ENCODE assay signal across 16 cellular contexts in the genomic region with DNA sequence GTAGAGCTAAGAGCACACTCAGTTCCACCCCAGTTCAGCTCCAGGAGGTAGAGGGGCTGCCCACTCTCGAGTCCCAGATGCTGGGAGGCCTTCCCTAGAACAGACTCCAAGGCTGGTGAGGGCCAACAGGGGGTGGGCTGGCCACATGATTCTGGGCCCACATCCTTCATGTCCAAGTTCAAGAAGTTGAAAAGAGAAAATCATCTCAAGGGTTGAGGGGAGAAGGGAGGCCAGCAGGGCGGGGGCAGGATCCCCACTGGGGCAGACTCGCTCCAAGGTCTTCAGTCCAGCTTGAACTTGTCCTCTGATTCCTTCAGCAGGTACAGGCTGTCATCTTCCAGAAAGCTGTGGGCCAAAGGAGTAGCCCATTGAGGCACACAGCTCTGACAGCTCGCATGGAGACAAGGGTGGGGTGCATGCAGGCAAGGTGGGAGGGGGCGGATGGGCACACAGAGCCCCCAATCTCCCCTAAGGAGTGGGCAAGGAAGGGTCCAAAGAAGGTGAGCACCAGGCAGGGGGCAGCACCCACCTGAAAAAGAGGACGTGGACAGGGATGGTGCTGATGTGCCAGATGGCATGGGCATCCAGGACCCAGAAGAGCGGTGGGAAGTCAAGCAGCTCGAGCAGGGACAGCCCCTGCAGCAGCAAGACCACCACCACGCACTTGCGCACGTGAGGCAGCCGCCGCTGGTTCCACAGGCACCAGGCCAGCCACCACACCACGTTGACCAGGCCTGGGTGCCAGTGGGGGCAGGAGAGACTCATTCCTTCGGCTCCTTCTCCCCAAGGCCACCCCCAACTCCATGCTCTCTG. TPM values are rescaled to one million over a fixed set of nuclear protein-coding genes. Genes with fewer than 3 reads are reported as not detected.
DNase-seq lines count a peak whose midpoint lies in the region; ATAC-seq, FAIRE-seq and TF ChIP-seq lines count a peak whose summit lies in the region.
"Had no signal": no experiment of that assay in that cellular context is flagged by ENCODE, and none has a peak within 500 bp of the region (broad histone marks: within the 10 kb centered on the region; RNA-seq: fewer than 3 reads in every experiment).

No MANE protein-coding gene starts in this region.

- TF ChIP-seq POLR2A in HepG2 (IDR thresholded peaks at IDR 0.05; ENCODE audit: insufficient read depth in 1 of 2, low read depth in 2 of 2, low read length in 2 of 2), result no peak

- BruUV-seq in HepG2 (replicated peaks; lab: Mats Ljungman, UMichigan), result no TSS peak

- H2AFZ ChIP-seq in SK-N-SH (ENCODE audit: low read depth) (no peak overlapping the region), HepG2 (ENCODE audit: low read length) (no peak overlapping the region)

- CTCF ChIA-PET in SK-N-SH (lab: Yijun Ruan, JAX), result interaction anchor here (0.7 to 15.8 kb wide), 11 partner anchors 8 to 59 kb away, joined by 3 to 279 read pairs (median 9); a partner anchor contains a TSS
- CTCF ChIA-PET in HepG2 (lab: Yijun Ruan, JAX; ENCODE audit: low intra/inter-chr PET ratio, low total read pairs), result interaction anchor here (1.2 to 8.5 kb wide), 6 partner anchors 38 to 125 kb away, joined by 4 to 136 read pairs (median 9); a partner anchor contains a TSS

- intact Hi-C loops in HepG2 (cut with micrococcal nuclease; ENCODE audit: unreplicated experiment) (loop anchor here (1.0 to 5.0 kb wide), 2 partner anchors 46 to 80 kb away; no protein-coding TSS in a partner anchor), tibial artery (cut with DNase I; ENCODE audit: low total_unique reads) (loop anchor here (5.0 kb wide), 1 partner anchor 35 kb away; a partner anchor contains a TSS)

- TF ChIP-seq RAD21 in SK-N-SH (IDR thresholded peaks at IDR 0.05; ENCODE audit: low read length), result no peak
- TF ChIP-seq RAD21 in HepG2 (CRISPR knock-in tag; IDR thresholded peaks at IDR 0.05), result no peak

- H3F3A ChIP-seq in SK-N-SH (replicated peaks; ENCODE audit: insufficient read depth), result no peaks in the 10 kb centered on the region

- H3K27me3 ChIP-seq in SK-N-SH (ENCODE audit: insufficient read depth) (no peaks in the 10 kb centered on the region), WERI-Rb-1 (ENCODE audit: insufficient read depth, low read depth, severe bottlenecking) (no peaks in the 10 kb centered on the region), HepG2 (ENCODE audit: control insufficient read depth in 1 of 2, insufficient read depth in 2 of 2, low read length in 2 of 2) (peaks cover 6 to 29% of the 10 kb centered on the region in 2 experiments; a peak in 4 of 5 replicates), tibial artery (no peaks in the 10 kb centered on the region)
- H3K27me3 ChIP-seq: testis had no signal

- H3K4me3 ChIP-seq in SK-N-SH (ENCODE audit: low read depth in 2 of 2, low read length in 1 of 2), result no peak overlapping the region
- no peak overlapping the region for H3K4me3 ChIP-seq in WERI-Rb-1 (ENCODE audit: low read depth, low read length)
- H3K4me3 ChIP-seq in HepG2 (replicated peaks in 1 of 3; ENCODE audit: insufficient read depth in 1 of 3, low read depth in 2 of 3, low read length in 3 of 3), result peak overlapping the region in 1 of 3 experiments; percentile 69; a peak in 1 of 6 replicates
- no peak overlapping the region for H3K4me3 ChIP-seq in tibial artery
- H3K4me3 ChIP-seq: adrenal gland, coronary artery, lower lobe of right lung, testis had no signal

- ATAC-seq in SK-N-SH treated with all-trans-retinoic acid at 6 μM for 48 hours (no peak), HepG2 (no peak; the same call in 2 of the 3 replicates)
- ATAC-seq: lower lobe of right lung, sciatic nerve had no signal

- no peak overlapping the region for H3K27ac ChIP-seq in SK-N-SH (ENCODE audit: low read depth in 2 of 2, low read length in 1 of 2)
- H3K27ac ChIP-seq in WERI-Rb-1, result peak overlapping the region; percentile 41
- H3K27ac ChIP-seq in HepG2 (ENCODE audit: extremely low read length, insufficient read depth, low read length), result no peak overlapping the region
- peak overlapping the region; percentile 39 to 51 for H3K27ac ChIP-seq in tibial artery
- H3K27ac ChIP-seq: adrenal gland, coronary artery, lower lobe of right lung, testis had no signal

- POLR2A ChIA-PET in SK-N-SH (lab: Yijun Ruan, JAX), result interaction anchor here (0.7 kb wide), 1 partner anchor 15 kb away, joined by 3 read pairs; a partner anchor contains a TSS
- POLR2A ChIA-PET in HepG2 (lab: Yijun Ruan, JAX), result interaction anchor here (0.9 to 9.4 kb wide), 9 partner anchors 15 to 64 kb away, joined by 3 to 96 read pairs (median 9); a partner anchor contains a TSS

- H4K20me1 ChIP-seq in SK-N-SH (ENCODE audit: insufficient read depth), result no peaks in the 10 kb centered on the region
- no peaks in the 10 kb centered on the region for H4K20me1 ChIP-seq in HepG2 (ENCODE audit: insufficient read depth, low read length)

- H3K9ac ChIP-seq in SK-N-SH (no peak overlapping the region), HepG2 (ENCODE audit: insufficient read depth, low read depth, low read length) (no peak overlapping the region)

- no peak for DNase-seq in SK-N-SH
- no peak for DNase-seq in WERI-Rb-1
- no peak for DNase-seq in HepG2 (ENCODE audit: low spot score)
- no peak for DNase-seq in tibial artery
- no peak for DNase-seq in G401 (ENCODE audit: low spot score)
- DNase-seq in NOMO-1 treated with dmso at 0.1 percent for 144 hours (lab: John Stamatoyannopoulos, UW; ENCODE audit: unreplicated experiment), result no peak
- no peak for DNase-seq in NCI-H2107 treated with DMSO at 0.1 percent for 48 hours (lab: John Stamatoyannopoulos, UW; ENCODE audit: unreplicated experiment)
- DNase-seq: DMS79 treated with DMSO at 0.1 percent for 48 hours, lower lobe of right lung, NCI-H2107 had no signal

- WGBS in SK-N-SH (ENCODE audit: low lambda C conversion rate), result 75% methylated on average over 10 of the region's 15 CpGs
- 88% methylated on average over 9 of the region's 15 CpGs for WGBS in HepG2 (ENCODE audit: low lambda C conversion rate)

- H3K9me2 ChIP-seq in SK-N-SH, result no peaks in the 10 kb centered on the region

- TF ChIP-seq EP300 in SK-N-SH (IDR thresholded peaks at IDR 0.05; ENCODE audit: borderline replicate concordance in 1 of 2, low read depth in 1 of 2, low read length in 1 of 2) (no peak), HepG2 (IDR thresholded peaks at IDR 0.05; ENCODE audit: low read depth in 2 of 2, low read length in 2 of 2) (no peak), HepG2 (CRISPR knock-in tag; IDR thresholded peaks at IDR 0.05; ENCODE audit: borderline replicate concordance) (no peak)

- H3K79me2 ChIP-seq in SK-N-SH (ENCODE audit: insufficient read depth) (no peaks in the 10 kb centered on the region), HepG2 (ENCODE audit: insufficient read depth, low read length) (no peaks in the 10 kb centered on the region)

- H3K9me3 ChIP-seq in SK-N-SH (no peaks in the 10 kb centered on the region), WERI-Rb-1 (ENCODE audit: severe bottlenecking) (no peaks in the 10 kb centered on the region), HepG2 (ENCODE audit: low read length) (no peaks in the 10 kb centered on the region), tibial artery (no peaks in the 10 kb centered on the region)
- H3K9me3 ChIP-seq: adrenal gland, lower lobe of right lung, testis had no signal

- H3K36me3 ChIP-seq in SK-N-SH (replicated peaks in 1 of 2; ENCODE audit: control insufficient read depth in 1 of 2, insufficient read depth in 2 of 2, low read length in 1 of 2), result no peaks in the 10 kb centered on the region
- H3K36me3 ChIP-seq in WERI-Rb-1, result peaks cover 4% of the 10 kb centered on the region; the same call in 1 of the 2 replicates
- no peaks in the 10 kb centered on the region for H3K36me3 ChIP-seq in HepG2 (replicated peaks in 1 of 2; ENCODE audit: control insufficient read depth in 1 of 2, insufficient read depth in 2 of 2, low read length in 2 of 2)
- H3K36me3 ChIP-seq in tibial artery, result no peaks in the 10 kb centered on the region
- H3K36me3 ChIP-seq: adrenal gland, lower lobe of right lung had no signal

- no peak for FAIRE-seq in HepG2 (lab: Jason Lieb, UNC)
- FAIRE-seq: frontal cortex had no signal

- peaks cover 0 to 2% of the 10 kb centered on the region in 2 experiments; a peak in 1 of 4 replicates for H3K4me1 ChIP-seq in SK-N-SH (ENCODE audit: control insufficient read depth in 1 of 2, insufficient read depth in 2 of 2, low read depth in 1 of 2, low read length in 1 of 2)
- H3K4me1 ChIP-seq in HepG2 (ENCODE audit: insufficient read depth, low read length), result peaks cover 80% of the 10 kb centered on the region
- peaks cover 10 to 67% (median 58%) of the 10 kb centered on the region in 4 donors for H3K4me1 ChIP-seq in tibial artery

- H3K4me2 ChIP-seq in SK-N-SH, result no peak overlapping the region
- peak overlapping the region; percentile 95 for H3K4me2 ChIP-seq in HepG2 (ENCODE audit: low read depth, low read length)

- in situ Hi-C loops in HepG2 (cut with HindIII; ENCODE audit: extremely low pct_ligation_motif_present, low pct_unique_long_range_greater_than_20kb), result loop anchor here (5.0 kb wide), 2 partner anchors 50 to 80 kb away; no protein-coding TSS in a partner anchor
- in situ Hi-C loops in G401 (cut with HindIII; ENCODE audit: low sequenced_read_pairs), result no loop called here

- TF ChIP-seq CTCF in SK-N-SH (IDR thresholded peaks at IDR 0.05), result peak; percentile 5; the same call in 1 of the 2 replicates
- 0 out of 2 replicates have a peak, but pooled peaks have one; percentile 15 for TF ChIP-seq CTCF in WERI-Rb-1 (IDR thresholded peaks at IDR 0.05; ENCODE audit: low read depth, low read length)
- TF ChIP-seq CTCF in HepG2 (CRISPR knock-in tag; IDR thresholded peaks at IDR 0.05), result peak; percentile 14; the same call in 1 of the 2 replicates
- no peak for TF ChIP-seq CTCF in tibial artery (IDR thresholded peaks at IDR 0.05)

RNA-seq across cellular contexts. Expression of a gene that starts 4.5 kb away (rescaled TPM):
- polyA plus RNA-seq in SK-N-SH (2012; rRNA removed) (0.05 and 0.07 TPM in 2 replicates), HepG2 (2011; rRNA removed) (0.22 and 0.25 TPM in 2 replicates)
- polyA plus RNA-seq in SK-N-SH (2012; cell fraction: cytosol; rRNA removed), result 0.03 and 0.07 TPM in 2 replicates
- polyA plus RNA-seq in SK-N-SH (2012; cell fraction: nucleus; rRNA removed), result 0.07 and 0.21 TPM in 2 replicates
- not detected in 2 replicates for total RNA-seq in HepG2 (2016; rRNA removed; fragmentation: Illumina TruSeq; extraction: Trizol)
- total RNA-seq in HepG2 (2016; cell fraction: cytosol; rRNA removed; fragmentation: Illumina TruSeq; extraction: Trizol; ENCODE audit: low read depth), result not detected in 2 replicates
- not detected in 2 replicates for total RNA-seq in HepG2 (2016; cell fraction: insoluble cytoplasmic fraction; rRNA removed; fragmentation: Illumina TruSeq; extraction: Trizol)
- 0.17 TPM in 1 of 2 replicates, not detected in the other for total RNA-seq in HepG2 (2016; cell fraction: membrane; rRNA removed; fragmentation: Illumina TruSeq; extraction: Trizol)
- total RNA-seq in HepG2 (2016; cell fraction: nucleus; rRNA removed; fragmentation: Illumina TruSeq; extraction: Trizol), result not detected in 2 replicates
- polyA plus RNA-seq in HepG2 (2011; cell fraction: cytosol; rRNA removed), result 0.08 and 0.13 TPM in 2 replicates
- 0.56 and 0.71 TPM in 2 replicates for polyA plus RNA-seq in HepG2 (2011; cell fraction: nucleus; rRNA removed)
- 0.31 TPM in 1 of 2 replicates, not detected in the other for polyA plus RNA-seq in HepG2 (2012)
- 0.11 TPM in 1 of 2 replicates, not detected in the other for polyA plus RNA-seq in HepG2 (2016; cell fraction: cytosol; fragmentation: Illumina TruSeq; extraction: Trizol; ENCODE audit: low read depth)
- not detected in 2 replicates for polyA plus RNA-seq in HepG2 (2016; cell fraction: insoluble cytoplasmic fraction; fragmentation: Illumina TruSeq; extraction: Trizol; ENCODE audit: low read depth)
- 0.15 TPM in 1 of 2 replicates, not detected in the other for polyA plus RNA-seq in HepG2 (2016; cell fraction: membrane; fragmentation: Illumina TruSeq; extraction: Trizol; ENCODE audit: low read depth)
- polyA plus RNA-seq in HepG2 (2016; cell fraction: nucleus; fragmentation: Illumina TruSeq; extraction: Trizol; ENCODE audit: insufficient read depth, low read depth), result not detected in 2 replicates
- polyA minus RNA-seq in HepG2 (2011; rRNA and poly(A)+ RNA removed; ENCODE audit: low replicate concordance), result not detected in 2 replicates
- polyA minus RNA-seq in HepG2 (2011; cell fraction: cytosol; rRNA and poly(A)+ RNA removed), result not detected in 2 replicates
- not detected in 2 replicates for polyA minus RNA-seq in HepG2 (2011; cell fraction: nucleus; rRNA and poly(A)+ RNA removed)
- not detected in 2 replicates for total RNA-seq in G401 (2014; rRNA removed; shearing (Covaris generic))

RNA-seq across cellular contexts. Expression of a gene that starts 7.6 kb away (rescaled TPM):
- 0.43 and 0.67 TPM in 2 replicates for polyA plus RNA-seq in SK-N-SH (2012; rRNA removed)
- 0.08 and 0.13 TPM in 2 replicates for polyA plus RNA-seq in SK-N-SH (2012; cell fraction: cytosol; rRNA removed)
- 3.6 and 4.0 TPM in 2 replicates for polyA plus RNA-seq in SK-N-SH (2012; cell fraction: nucleus; rRNA removed)
- 0.14 and 0.24 TPM in 2 replicates for total RNA-seq in HepG2 (2016; rRNA removed; fragmentation: Illumina TruSeq; extraction: Trizol)
- total RNA-seq in HepG2 (2016; cell fraction: cytosol; rRNA removed; fragmentation: Illumina TruSeq; extraction: Trizol; ENCODE audit: low read depth), result not detected in 2 replicates
- 0.26 TPM in 1 of 2 replicates, not detected in the other for total RNA-seq in HepG2 (2016; cell fraction: insoluble cytoplasmic fraction; rRNA removed; fragmentation: Illumina TruSeq; extraction: Trizol)
- 0.06 TPM in 1 of 2 replicates, not detected in the other for total RNA-seq in HepG2 (2016; cell fraction: membrane; rRNA removed; fragmentation: Illumina TruSeq; extraction: Trizol)
- total RNA-seq in HepG2 (2016; cell fraction: nucleus; rRNA removed; fragmentation: Illumina TruSeq; extraction: Trizol), result 0.56 and 0.84 TPM in 2 replicates
- polyA plus RNA-seq in HepG2 (2011; rRNA removed), result 0.65 and 0.84 TPM in 2 replicates
- 0.15 and 0.35 TPM in 2 replicates for polyA plus RNA-seq in HepG2 (2011; cell fraction: cytosol; rRNA removed)
- polyA plus RNA-seq in HepG2 (2011; cell fraction: nucleus; rRNA removed), result 6.0 and 8.8 TPM in 2 replicates
- polyA plus RNA-seq in HepG2 (2012), result 0.43 and 2.1 TPM in 2 replicates
- not detected in 2 replicates for polyA plus RNA-seq in HepG2 (2016; cell fraction: cytosol; fragmentation: Illumina TruSeq; extraction: Trizol; ENCODE audit: low read depth)
- polyA plus RNA-seq in HepG2 (2016; cell fraction: insoluble cytoplasmic fraction; fragmentation: Illumina TruSeq; extraction: Trizol; ENCODE audit: low read depth), result 0.19 TPM in 1 of 2 replicates, not detected in the other
- polyA plus RNA-seq in HepG2 (2016; cell fraction: membrane; fragmentation: Illumina TruSeq; extraction: Trizol; ENCODE audit: low read depth), result not detected in 2 replicates
- polyA plus RNA-seq in HepG2 (2016; cell fraction: nucleus; fragmentation: Illumina TruSeq; extraction: Trizol; ENCODE audit: insufficient read depth, low read depth), result 0.51 and 0.85 TPM in 2 replicates
- polyA minus RNA-seq in HepG2 (2011; rRNA and poly(A)+ RNA removed; ENCODE audit: low replicate concordance), result 2.2 and 2.6 TPM in 2 replicates
- not detected in 2 replicates for polyA minus RNA-seq in HepG2 (2011; cell fraction: cytosol; rRNA and poly(A)+ RNA removed)
- polyA minus RNA-seq in HepG2 (2011; cell fraction: nucleus; rRNA and poly(A)+ RNA removed), result 3.0 and 4.0 TPM in 2 replicates
- total RNA-seq in G401 (2014; rRNA removed; shearing (Covaris generic)), result 0.43 and 0.44 TPM in 2 replicates

RNA-seq across cellular contexts. Expression of a gene that starts 15.1 kb away (rescaled TPM):
- 20.9 and 25.8 TPM in 2 replicates for polyA plus RNA-seq in SK-N-SH (2012; rRNA removed)
- polyA plus RNA-seq in SK-N-SH (2012; cell fraction: cytosol; rRNA removed), result 8.3 and 12.5 TPM in 2 replicates
- polyA plus RNA-seq in SK-N-SH (2012; cell fraction: nucleus; rRNA removed), result 83.8 and 86.4 TPM in 2 replicates
- total RNA-seq in HepG2 (2016; rRNA removed; fragmentation: Illumina TruSeq; extraction: Trizol), result 5.1 and 11.9 TPM in 2 replicates
- total RNA-seq in HepG2 (2016; cell fraction: cytosol; rRNA removed; fragmentation: Illumina TruSeq; extraction: Trizol; ENCODE audit: low read depth), result 1.1 and 1.5 TPM in 2 replicates
- total RNA-seq in HepG2 (2016; cell fraction: insoluble cytoplasmic fraction; rRNA removed; fragmentation: Illumina TruSeq; extraction: Trizol), result 3.5 and 11.4 TPM in 2 replicates
- 3.2 and 3.3 TPM in 2 replicates for total RNA-seq in HepG2 (2016; cell fraction: membrane; rRNA removed; fragmentation: Illumina TruSeq; extraction: Trizol)
- total RNA-seq in HepG2 (2016; cell fraction: nucleus; rRNA removed; fragmentation: Illumina TruSeq; extraction: Trizol), result 11.6 and 12.8 TPM in 2 replicates
- 14.6 and 21.2 TPM in 2 replicates for polyA plus RNA-seq in HepG2 (2011; rRNA removed)
- polyA plus RNA-seq in HepG2 (2011; cell fraction: cytosol; rRNA removed), result 9.7 and 10.8 TPM in 2 replicates
- 53.0 and 67.8 TPM in 2 replicates for polyA plus RNA-seq in HepG2 (2011; cell fraction: nucleus; rRNA removed)
- polyA plus RNA-seq in HepG2 (2012), result 9.1 and 10.3 TPM in 2 replicates
- polyA plus RNA-seq in HepG2 (2016; cell fraction: cytosol; fragmentation: Illumina TruSeq; extraction: Trizol; ENCODE audit: low read depth), result 0.93 and 0.97 TPM in 2 replicates
- polyA plus RNA-seq in HepG2 (2016; cell fraction: insoluble cytoplasmic fraction; fragmentation: Illumina TruSeq; extraction: Trizol; ENCODE audit: low read depth), result 4.1 and 5.4 TPM in 2 replicates
- polyA plus RNA-seq in HepG2 (2016; cell fraction: membrane; fragmentation: Illumina TruSeq; extraction: Trizol; ENCODE audit: low read depth), result 2.1 and 2.4 TPM in 2 replicates
- polyA plus RNA-seq in HepG2 (2016; cell fraction: nucleus; fragmentation: Illumina TruSeq; extraction: Trizol; ENCODE audit: insufficient read depth, low read depth), result 23.4 and 28.3 TPM in 2 replicates
- 12.0 and 44.9 TPM in 2 replicates for polyA minus RNA-seq in HepG2 (2011; rRNA and poly(A)+ RNA removed; ENCODE audit: low replicate concordance)
- 5.6 and 8.2 TPM in 2 replicates for polyA minus RNA-seq in HepG2 (2011; cell fraction: cytosol; rRNA and poly(A)+ RNA removed)
- polyA minus RNA-seq in HepG2 (2011; cell fraction: nucleus; rRNA and poly(A)+ RNA removed), result 8.2 and 9.7 TPM in 2 replicates
- total RNA-seq in G401 (2014; rRNA removed; shearing (Covaris generic)), result 10.3 and 13.5 TPM in 2 replicates

RNA-seq across cellular contexts. Expression of a gene that starts 27.1 kb away (rescaled TPM):
- 1.9 and 2.6 TPM in 2 replicates for polyA plus RNA-seq in SK-N-SH (2012; rRNA removed)
- 1.0 and 1.2 TPM in 2 replicates for polyA plus RNA-seq in SK-N-SH (2012; cell fraction: cytosol; rRNA removed)
- 5.7 and 9.7 TPM in 2 replicates for polyA plus RNA-seq in SK-N-SH (2012; cell fraction: nucleus; rRNA removed)
- total RNA-seq in HepG2 (2016; rRNA removed; fragmentation: Illumina TruSeq; extraction: Trizol), result 30.2 and 64.1 TPM in 2 replicates
- 29.4 and 32.0 TPM in 2 replicates for total RNA-seq in HepG2 (2016; cell fraction: cytosol; rRNA removed; fragmentation: Illumina TruSeq; extraction: Trizol; ENCODE audit: low read depth)
- 24.5 and 63.0 TPM in 2 replicates for total RNA-seq in HepG2 (2016; cell fraction: insoluble cytoplasmic fraction; rRNA removed; fragmentation: Illumina TruSeq; extraction: Trizol)
- 21.8 and 22.8 TPM in 2 replicates for total RNA-seq in HepG2 (2016; cell fraction: membrane; rRNA removed; fragmentation: Illumina TruSeq; extraction: Trizol)
- 81.6 and 99.0 TPM in 2 replicates for total RNA-seq in HepG2 (2016; cell fraction: nucleus; rRNA removed; fragmentation: Illumina TruSeq; extraction: Trizol)
- 57.7 and 77.7 TPM in 2 replicates for polyA plus RNA-seq in HepG2 (2011; rRNA removed)
- 36.7 and 42.6 TPM in 2 replicates for polyA plus RNA-seq in HepG2 (2011; cell fraction: cytosol; rRNA removed)
- polyA plus RNA-seq in HepG2 (2011; cell fraction: nucleus; rRNA removed), result 210 and 211 TPM in 2 replicates
- 69.2 and 69.6 TPM in 2 replicates for polyA plus RNA-seq in HepG2 (2012)
- polyA plus RNA-seq in HepG2 (2016; cell fraction: cytosol; fragmentation: Illumina TruSeq; extraction: Trizol; ENCODE audit: low read depth), result 4.2 and 4.3 TPM in 2 replicates
- polyA plus RNA-seq in HepG2 (2016; cell fraction: insoluble cytoplasmic fraction; fragmentation: Illumina TruSeq; extraction: Trizol; ENCODE audit: low read depth), result 25.3 and 32.1 TPM in 2 replicates
- 8.5 and 9.9 TPM in 2 replicates for polyA plus RNA-seq in HepG2 (2016; cell fraction: membrane; fragmentation: Illumina TruSeq; extraction: Trizol; ENCODE audit: low read depth)
- polyA plus RNA-seq in HepG2 (2016; cell fraction: nucleus; fragmentation: Illumina TruSeq; extraction: Trizol; ENCODE audit: insufficient read depth, low read depth), result 149 and 153 TPM in 2 replicates
- 39.8 and 292 TPM in 2 replicates for polyA minus RNA-seq in HepG2 (2011; rRNA and poly(A)+ RNA removed; ENCODE audit: low replicate concordance)
- polyA minus RNA-seq in HepG2 (2011; cell fraction: cytosol; rRNA and poly(A)+ RNA removed), result 52.4 and 60.7 TPM in 2 replicates
- polyA minus RNA-seq in HepG2 (2011; cell fraction: nucleus; rRNA and poly(A)+ RNA removed), result 58.8 and 83.7 TPM in 2 replicates
- total RNA-seq in G401 (2014; rRNA removed; shearing (Covaris generic)), result 41.1 and 44.7 TPM in 2 replicates

RNA-seq across cellular contexts. Expression of a gene that starts 35.8 kb away (rescaled TPM):
- 76.8 and 78.0 TPM in 2 replicates for polyA plus RNA-seq in SK-N-SH (2012; rRNA removed)
- 32.5 and 44.3 TPM in 2 replicates for polyA plus RNA-seq in SK-N-SH (2012; cell fraction: cytosol; rRNA removed)
- 330 and 615 TPM in 2 replicates for polyA plus RNA-seq in SK-N-SH (2012; cell fraction: nucleus; rRNA removed)
- 17.2 and 34.6 TPM in 2 replicates for total RNA-seq in HepG2 (2016; rRNA removed; fragmentation: Illumina TruSeq; extraction: Trizol)
- total RNA-seq in HepG2 (2016; cell fraction: cytosol; rRNA removed; fragmentation: Illumina TruSeq; extraction: Trizol; ENCODE audit: low read depth), result 10.9 and 18.7 TPM in 2 replicates
- total RNA-seq in HepG2 (2016; cell fraction: insoluble cytoplasmic fraction; rRNA removed; fragmentation: Illumina TruSeq; extraction: Trizol), result 16.7 and 36.4 TPM in 2 replicates
- 28.2 and 28.3 TPM in 2 replicates for total RNA-seq in HepG2 (2016; cell fraction: membrane; rRNA removed; fragmentation: Illumina TruSeq; extraction: Trizol)
- total RNA-seq in HepG2 (2016; cell fraction: nucleus; rRNA removed; fragmentation: Illumina TruSeq; extraction: Trizol), result 38.6 and 39.3 TPM in 2 replicates
- 100 and 114 TPM in 2 replicates for polyA plus RNA-seq in HepG2 (2011; rRNA removed)
- polyA plus RNA-seq in HepG2 (2011; cell fraction: cytosol; rRNA removed), result 87.6 and 94.1 TPM in 2 replicates
- polyA plus RNA-seq in HepG2 (2011; cell fraction: nucleus; rRNA removed), result 583 and 640 TPM in 2 replicates
- 57.3 and 69.8 TPM in 2 replicates for polyA plus RNA-seq in HepG2 (2012)
- polyA plus RNA-seq in HepG2 (2016; cell fraction: cytosol; fragmentation: Illumina TruSeq; extraction: Trizol; ENCODE audit: low read depth), result 16.8 and 21.4 TPM in 2 replicates
- polyA plus RNA-seq in HepG2 (2016; cell fraction: insoluble cytoplasmic fraction; fragmentation: Illumina TruSeq; extraction: Trizol; ENCODE audit: low read depth), result 23.0 and 23.7 TPM in 2 replicates
- 28.2 and 28.4 TPM in 2 replicates for polyA plus RNA-seq in HepG2 (2016; cell fraction: membrane; fragmentation: Illumina TruSeq; extraction: Trizol; ENCODE audit: low read depth)
- polyA plus RNA-seq in HepG2 (2016; cell fraction: nucleus; fragmentation: Illumina TruSeq; extraction: Trizol; ENCODE audit: insufficient read depth, low read depth), result 96.9 and 102 TPM in 2 replicates
- polyA minus RNA-seq in HepG2 (2011; rRNA and poly(A)+ RNA removed; ENCODE audit: low replicate concordance), result 98.5 and 179 TPM in 2 replicates
- 38.4 and 57.6 TPM in 2 replicates for polyA minus RNA-seq in HepG2 (2011; cell fraction: cytosol; rRNA and poly(A)+ RNA removed)
- 71.6 and 80.1 TPM in 2 replicates for polyA minus RNA-seq in HepG2 (2011; cell fraction: nucleus; rRNA and poly(A)+ RNA removed)
- 30.8 and 45.5 TPM in 2 replicates for total RNA-seq in G401 (2014; rRNA removed; shearing (Covaris generic))

Comparison
In these comparisons a context has a peak if more than half of its experiments do, and no peak if none do; other contexts are left out.
1. H3K27ac ChIP-seq: peak in WERI-Rb-1 (single experiment) and tibial artery (2 of 2); none in SK-N-SH (0 of 2) and HepG2 (single experiment).
2. CTCF ChIP-seq: peak in SK-N-SH (single experiment), WERI-Rb-1 (single experiment) and HepG2 (single experiment); none in tibial artery (0 of 2).